In the genomic region with DNA sequence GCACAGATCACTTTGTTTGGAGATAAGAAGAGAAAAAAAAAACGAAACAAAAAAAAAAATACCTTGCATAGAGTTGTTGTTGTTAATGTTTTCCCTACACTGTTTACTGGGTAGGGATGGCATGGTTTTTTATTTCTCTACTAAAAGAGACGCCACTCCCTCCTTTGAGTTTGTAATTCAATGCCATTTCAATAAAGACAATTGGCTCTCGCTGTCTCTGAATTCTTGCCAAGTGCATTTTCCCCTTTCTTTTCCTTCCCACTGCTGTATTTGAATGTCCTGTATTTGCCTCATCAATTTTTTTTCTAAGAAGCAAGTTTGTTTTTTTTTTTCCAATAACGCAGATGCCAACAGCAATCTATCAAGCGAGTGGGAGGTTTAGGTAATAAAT, we compare ENCODE assay signal across 13 cellular contexts.
DNase-seq lines count a peak whose midpoint lies in the region; ATAC-seq, FAIRE-seq and TF ChIP-seq lines count a peak whose summit lies in the region.
"Had no signal": no experiment of that assay in that cellular context is flagged by ENCODE, and none has a peak within 500 bp of the region (broad histone marks: within the 10 kb centered on the region; RNA-seq: fewer than 3 reads in every experiment).

No MANE protein-coding gene starts in this region.

- H3K4me2 ChIP-seq in keratinocyte (ENCODE audit: control insufficient read depth, extremely low read depth, insufficient read depth, low read depth, low read length) (peak overlapping the region; percentile 67), PC-3 (ENCODE audit: low read length) (no peak overlapping the region)

- no peaks in the 10 kb centered on the region for H3K36me3 ChIP-seq in adipocyte (ENCODE audit: control insufficient read depth, insufficient read depth, low read length, severe bottlenecking)
- H3K36me3 ChIP-seq in keratinocyte (ENCODE audit: control insufficient read depth in 2 of 2, extremely low read depth in 1 of 2, insufficient read depth in 2 of 2, low read length in 2 of 2) = no peaks in the 10 kb centered on the region
- H3K36me3 ChIP-seq in testis (ENCODE audit: low read depth, missing control alignments) = no peaks in the 10 kb centered on the region
- H3K36me3 ChIP-seq in PC-3 (ENCODE audit: low read depth, low read length) = no peaks in the 10 kb centered on the region
- H3K36me3 ChIP-seq: SJSA1 had no signal

- FAIRE-seq in keratinocyte (lab: Jason Lieb, UNC) = no peak

- ATAC-seq in HG02759 (IDR thresholded peaks at IDR 0.05; ENCODE audit: unreplicated experiment) = no peak
- ATAC-seq in PC-3 = no peak
- ATAC-seq: stimulated activated memory B cell treated with anti-CD40 and anti-IgM and Interleukin-4, amounts not matched to agents 10 μg/mL and 1 μg/mL and 100 μg/mL, for 72 hours had no signal

- H3K9me3 ChIP-seq in adipocyte (ENCODE audit: control insufficient read depth, low read length) (no peaks in the 10 kb centered on the region), keratinocyte (ENCODE audit: control insufficient read depth, low read depth, low read length) (no peaks in the 10 kb centered on the region), testis (no peaks in the 10 kb centered on the region), PC-3 (ENCODE audit: low read length) (no peaks in the 10 kb centered on the region)
- H3K9me3 ChIP-seq: SJSA1 had no signal

- CTCF ChIA-PET in PC-3 (lab: Charles Lee) = no interaction called here

- TF ChIP-seq RAD21 in Ishikawa (IDR thresholded peaks at IDR 0.05; ENCODE audit: low read depth) = no peak

- BruUV-seq in PC-3 (replicated peaks; lab: Mats Ljungman, UMichigan) = no TSS peak

- H3K4me3 ChIP-seq in adipocyte (ENCODE audit: low read length) (peak overlapping the region; percentile 86), keratinocyte (ENCODE audit: control insufficient read depth in 2 of 3, extremely low read depth in 1 of 3, insufficient read depth in 2 of 3, low read depth in 1 of 3, low read length in 3 of 3) (peak overlapping the region in 1 of 3 experiments; percentile 52), testis (peak overlapping the region; percentile 48 to 52), PC-3 (ENCODE audit: low read length) (no peak overlapping the region)
- H3K4me3 ChIP-seq: lung, SJSA1 had no signal

- TF ChIP-seq EP300 in Ishikawa (IDR thresholded peaks at IDR 0.05; ENCODE audit: borderline replicate concordance) = no peak

- H3K27me3 ChIP-seq in adipocyte (replicated peaks; ENCODE audit: control insufficient read depth, insufficient read depth, low read length) = no peaks in the 10 kb centered on the region
- peaks cover 42% of the 10 kb centered on the region for H3K27me3 ChIP-seq in keratinocyte (ENCODE audit: control insufficient read depth, extremely low read depth, insufficient read depth, low read length)
- no peaks in the 10 kb centered on the region for H3K27me3 ChIP-seq in testis
- peaks cover 85% of the 10 kb centered on the region for H3K27me3 ChIP-seq in PC-3 (ENCODE audit: low read length)
- H3K27me3 ChIP-seq: SJSA1 had no signal

- H3K9me1 ChIP-seq in keratinocyte (ENCODE audit: control insufficient read depth, extremely low read depth, insufficient read depth, low read length) = no peaks in the 10 kb centered on the region

- TF ChIP-seq POLR2A in testis (IDR thresholded peaks at IDR 0.05) = no peak

- H2AFZ ChIP-seq in keratinocyte (ENCODE audit: control insufficient read depth, low read length) (no peak overlapping the region), PC-3 (ENCODE audit: low read length) (no peak overlapping the region)

- POLR2A ChIA-PET in PC-3 (lab: Charles Lee; ENCODE audit: unreplicated experiment) = no interaction called here

- WGBS in testis, 2 donors = 8 to 15% methylated on average over 5 of the region's 5 CpGs

- H3K27ac ChIP-seq in keratinocyte (ENCODE audit: control insufficient read depth, insufficient read depth, low read length) (no peak overlapping the region), testis (peak overlapping the region in 1 of 2 donors; percentile 62), PC-3 (ENCODE audit: low read length) (no peak overlapping the region)
- H3K27ac ChIP-seq: SJSA1 had no signal

- H3F3A ChIP-seq in PC-3 (ENCODE audit: low read length, unreplicated experiment) = no peaks in the 10 kb centered on the region

- dilution Hi-C loops in keratinocyte (cut with MboI; ENCODE audit: extremely low pct_ligation_motif_present, low sequenced_read_pairs) = no loop called here

- H3K4me1 ChIP-seq in adipocyte (ENCODE audit: control insufficient read depth, insufficient read depth, low read length) = peaks cover 19% of the 10 kb centered on the region
- H3K4me1 ChIP-seq in keratinocyte (ENCODE audit: control insufficient read depth, extremely low read depth, insufficient read depth, low read length) = peaks cover 5% of the 10 kb centered on the region
- H3K4me1 ChIP-seq in testis = no peaks in the 10 kb centered on the region
- no peaks in the 10 kb centered on the region for H3K4me1 ChIP-seq in PC-3 (ENCODE audit: insufficient read depth, low read length)
- H3K4me1 ChIP-seq: SJSA1 had no signal

- intact Hi-C loops in testis (cut with DNase I; ENCODE audit: low total_unique reads) = no loop called here
- intact Hi-C loops in PC-3 (cut with micrococcal nuclease) = no loop called here

- peak overlapping the region; percentile 84 for H3K9ac ChIP-seq in adipocyte (ENCODE audit: low read length)
- no peak overlapping the region for H3K9ac ChIP-seq in keratinocyte (ENCODE audit: control insufficient read depth, extremely low read depth, insufficient read depth, low read length)
- H3K9ac ChIP-seq in PC-3 (ENCODE audit: low read length) = no peak overlapping the region

- TF ChIP-seq CTCF in keratinocyte (optimal IDR thresholded peaks at IDR 0.05 in 1 of 3, IDR thresholded peaks at IDR 0.05 in 1 of 3, conservative IDR thresholded peaks at IDR 0.05 in 1 of 3; ENCODE audit: extremely low read depth in 1 of 3, insufficient read depth in 2 of 3, low read length in 3 of 3) = no peak
- TF ChIP-seq CTCF in testis (IDR thresholded peaks at IDR 0.05) = no peak
- no peak for TF ChIP-seq CTCF in PC-3 (conservative IDR thresholded peaks at IDR 0.05; ENCODE audit: low read depth, low read length)

- H4K20me1 ChIP-seq in keratinocyte (ENCODE audit: control insufficient read depth, extremely low read depth, insufficient read depth, low read length) (no peaks in the 10 kb centered on the region), PC-3 (ENCODE audit: low read length) (no peaks in the 10 kb centered on the region)

- DNase-seq in adipocyte (ENCODE audit: low read depth) = peak; percentile 7
- DNase-seq in keratinocyte (ENCODE audit: low read depth, low spot score) = no peak
- DNase-seq in testis = no peak
- no peak for DNase-seq in PC-3
- no peak for DNase-seq in LoVo (ENCODE audit: low spot score)
- DNase-seq: activated CD4-positive, alpha-beta T cell treated with anti-CD3 and anti-CD28 coated beads for 48 hours; erythroblast; NCI-H1930 had no signal

- no peaks in the 10 kb centered on the region for H3K9me2 ChIP-seq in PC-3 (replicated peaks; ENCODE audit: low read length)

- H3K79me2 ChIP-seq in keratinocyte (ENCODE audit: control insufficient read depth, insufficient read depth, low read length) (no peaks in the 10 kb centered on the region), PC-3 (ENCODE audit: low read length) (no peaks in the 10 kb centered on the region)

TF ChIP-seq in Ishikawa, 13 proteins besides CTCF, POLR2A, EP300 and RAD21:
- TF ChIP-seq, protein P1, sequence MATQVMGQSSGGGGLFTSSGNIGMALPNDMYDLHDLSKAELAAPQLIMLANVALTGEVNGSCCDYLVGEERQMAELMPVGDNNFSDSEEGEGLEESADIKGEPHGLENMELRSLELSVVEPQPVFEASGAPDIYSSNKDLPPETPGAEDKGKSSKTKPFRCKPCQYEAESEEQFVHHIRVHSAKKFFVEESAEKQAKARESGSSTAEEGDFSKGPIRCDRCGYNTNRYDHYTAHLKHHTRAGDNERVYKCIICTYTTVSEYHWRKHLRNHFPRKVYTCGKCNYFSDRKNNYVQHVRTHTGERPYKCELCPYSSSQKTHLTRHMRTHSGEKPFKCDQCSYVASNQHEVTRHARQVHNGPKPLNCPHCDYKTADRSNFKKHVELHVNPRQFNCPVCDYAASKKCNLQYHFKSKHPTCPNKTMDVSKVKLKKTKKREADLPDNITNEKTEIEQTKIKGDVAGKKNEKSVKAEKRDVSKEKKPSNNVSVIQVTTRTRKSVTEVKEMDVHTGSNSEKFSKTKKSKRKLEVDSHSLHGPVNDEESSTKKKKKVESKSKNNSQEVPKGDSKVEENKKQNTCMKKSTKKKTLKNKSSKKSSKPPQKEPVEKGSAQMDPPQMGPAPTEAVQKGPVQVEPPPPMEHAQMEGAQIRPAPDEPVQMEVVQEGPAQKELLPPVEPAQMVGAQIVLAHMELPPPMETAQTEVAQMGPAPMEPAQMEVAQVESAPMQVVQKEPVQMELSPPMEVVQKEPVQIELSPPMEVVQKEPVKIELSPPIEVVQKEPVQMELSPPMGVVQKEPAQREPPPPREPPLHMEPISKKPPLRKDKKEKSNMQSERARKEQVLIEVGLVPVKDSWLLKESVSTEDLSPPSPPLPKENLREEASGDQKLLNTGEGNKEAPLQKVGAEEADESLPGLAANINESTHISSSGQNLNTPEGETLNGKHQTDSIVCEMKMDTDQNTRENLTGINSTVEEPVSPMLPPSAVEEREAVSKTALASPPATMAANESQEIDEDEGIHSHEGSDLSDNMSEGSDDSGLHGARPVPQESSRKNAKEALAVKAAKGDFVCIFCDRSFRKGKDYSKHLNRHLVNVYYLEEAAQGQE (IDR thresholded peaks at IDR 0.05; ENCODE audit: low read depth) = no peak
- TF ChIP-seq NFIC (IDR thresholded peaks at IDR 0.05) (peak; percentile 51), CREB1 (IDR thresholded peaks at IDR 0.05; ENCODE audit: low read depth) (no peak), ZBTB7A (IDR thresholded peaks at IDR 0.05; ENCODE audit: low read depth) (no peak), TCF12 (IDR thresholded peaks at IDR 0.05; ENCODE audit: low read depth) (no peak), EGR1 (IDR thresholded peaks at IDR 0.05) (no peak)
- TF ChIP-seq, protein P2, sequence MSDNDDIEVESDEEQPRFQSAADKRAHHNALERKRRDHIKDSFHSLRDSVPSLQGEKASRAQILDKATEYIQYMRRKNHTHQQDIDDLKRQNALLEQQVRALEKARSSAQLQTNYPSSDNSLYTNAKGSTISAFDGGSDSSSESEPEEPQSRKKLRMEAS (IDR thresholded peaks at IDR 0.05) = no peak
- TF ChIP-seq, protein P3, sequence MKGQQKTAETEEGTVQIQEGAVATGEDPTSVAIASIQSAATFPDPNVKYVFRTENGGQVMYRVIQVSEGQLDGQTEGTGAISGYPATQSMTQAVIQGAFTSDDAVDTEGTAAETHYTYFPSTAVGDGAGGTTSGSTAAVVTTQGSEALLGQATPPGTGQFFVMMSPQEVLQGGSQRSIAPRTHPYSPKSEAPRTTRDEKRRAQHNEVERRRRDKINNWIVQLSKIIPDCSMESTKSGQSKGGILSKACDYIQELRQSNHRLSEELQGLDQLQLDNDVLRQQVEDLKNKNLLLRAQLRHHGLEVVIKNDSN (IDR thresholded peaks at IDR 0.05) = no peak
TF ChIP-seq in Ishikawa: peak in this region for 1.
